Comparison of ENCODE assay signal across 14 cellular contexts in the genomic region with DNA sequence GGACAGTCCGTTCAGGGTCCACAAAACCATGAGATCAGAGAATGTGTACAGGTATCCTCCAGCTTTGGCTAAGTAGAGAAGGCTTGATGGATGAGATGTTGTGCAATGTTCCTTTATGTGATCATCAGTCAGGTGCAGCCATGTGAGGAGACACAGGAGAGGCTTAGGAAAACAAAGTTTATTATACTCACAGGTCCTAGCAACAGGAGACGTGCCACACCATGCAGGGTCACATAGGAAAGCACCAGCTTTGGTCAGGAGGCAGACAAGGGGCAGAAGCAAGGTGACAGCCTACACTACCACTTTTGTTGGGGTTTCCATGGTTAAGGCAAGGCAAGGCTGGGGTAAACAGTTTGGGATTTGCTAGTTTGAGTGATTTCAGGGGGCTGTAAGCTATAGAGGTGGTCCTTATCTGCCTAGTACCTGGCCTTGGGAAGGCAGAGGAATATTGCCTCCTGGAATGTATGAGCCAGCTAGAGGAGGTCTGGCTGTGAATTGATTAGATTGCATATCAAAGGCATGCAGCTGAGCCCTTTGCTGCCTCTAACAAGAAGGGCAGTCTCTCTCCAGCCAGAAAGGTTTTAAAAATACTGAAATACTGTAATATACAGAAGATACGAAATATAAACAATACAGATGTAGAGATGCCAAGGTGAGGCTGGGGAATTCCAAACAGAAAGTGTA.
"Had no signal": no experiment of that assay in that cellular context is flagged by ENCODE, and none has a peak within 500 bp of the region (broad histone marks: within the 10 kb centered on the region; RNA-seq: fewer than 3 reads in every experiment).

No MANE protein-coding gene starts in this region.

- H3K27me3 ChIP-seq: cardiac muscle cell, suprapubic skin, upper lobe of left lung had no signal

- H3K4me1 ChIP-seq: left ventricle myocardium inferior, suprapubic skin, upper lobe of left lung had no signal

- ATAC-seq: activated CD4-positive, alpha-beta T cell treated with anti-CD3 and anti-CD28 coated beads for 36 hours; activated CD8-positive, alpha-beta T cell treated with anti-CD3 and anti-CD28 coated beads for 36 hours; stimulated activated naive CD8-positive, alpha-beta T cell treated with anti-CD3 and anti-CD28 coated beads, Interleukin-15, Interleukin-2, amounts not matched to agents 100 U/mL and 50 U/mL, for 24 hours had no signal

- DNase-seq: activated CD4-positive, alpha-beta T cell treated with anti-CD3 and anti-CD28 coated beads for 36 hours; activated CD8-positive, alpha-beta memory T cell treated with anti-CD3 and anti-CD28 coated beads, Interleukin-2, amount 50 U/mL, for 48 hours; activated CD8-positive, alpha-beta T cell treated with anti-CD3 and anti-CD28 coated beads for 36 hours; activated naive CD4-positive, alpha-beta T cell treated with Interleukin-2 at 50 U/mL for 16 hours; hypothalamus; left ventricle myocardium inferior; mesenchymal stem cell; stimulated activated CD4-positive, alpha-beta T cell treated with anti-CD3 and anti-CD28 coated beads, Interleukin-2, amount 100 ng/mL, for 48 hours; stimulated activated CD8-positive, alpha-beta memory T cell treated with anti-CD3 and anti-CD28 coated beads, Interleukin-4, amount 100 ng/mL, for 48 hours; stimulated activated naive CD8-positive, alpha-beta T cell treated with anti-CD3 and anti-CD28 coated beads, Interleukin-15, Interleukin-2, amounts not matched to agents 100 U/mL and 50 U/mL, for 24 hours; upper lobe of left lung had no signal

- H3K36me3 ChIP-seq: cardiac muscle cell, left ventricle myocardium inferior, suprapubic skin, upper lobe of left lung had no signal

- H3K27ac ChIP-seq: cardiac muscle cell, left ventricle myocardium inferior, suprapubic skin, upper lobe of left lung, VCaP had no signal

- H3K9me3 ChIP-seq: left ventricle myocardium inferior, suprapubic skin, upper lobe of left lung had no signal

- H3K4me3 ChIP-seq: cardiac muscle cell, left ventricle myocardium inferior, suprapubic skin, upper lobe of left lung had no signal
